Comparison of ENCODE assay signal across 9 cellular contexts in the genomic region with DNA sequence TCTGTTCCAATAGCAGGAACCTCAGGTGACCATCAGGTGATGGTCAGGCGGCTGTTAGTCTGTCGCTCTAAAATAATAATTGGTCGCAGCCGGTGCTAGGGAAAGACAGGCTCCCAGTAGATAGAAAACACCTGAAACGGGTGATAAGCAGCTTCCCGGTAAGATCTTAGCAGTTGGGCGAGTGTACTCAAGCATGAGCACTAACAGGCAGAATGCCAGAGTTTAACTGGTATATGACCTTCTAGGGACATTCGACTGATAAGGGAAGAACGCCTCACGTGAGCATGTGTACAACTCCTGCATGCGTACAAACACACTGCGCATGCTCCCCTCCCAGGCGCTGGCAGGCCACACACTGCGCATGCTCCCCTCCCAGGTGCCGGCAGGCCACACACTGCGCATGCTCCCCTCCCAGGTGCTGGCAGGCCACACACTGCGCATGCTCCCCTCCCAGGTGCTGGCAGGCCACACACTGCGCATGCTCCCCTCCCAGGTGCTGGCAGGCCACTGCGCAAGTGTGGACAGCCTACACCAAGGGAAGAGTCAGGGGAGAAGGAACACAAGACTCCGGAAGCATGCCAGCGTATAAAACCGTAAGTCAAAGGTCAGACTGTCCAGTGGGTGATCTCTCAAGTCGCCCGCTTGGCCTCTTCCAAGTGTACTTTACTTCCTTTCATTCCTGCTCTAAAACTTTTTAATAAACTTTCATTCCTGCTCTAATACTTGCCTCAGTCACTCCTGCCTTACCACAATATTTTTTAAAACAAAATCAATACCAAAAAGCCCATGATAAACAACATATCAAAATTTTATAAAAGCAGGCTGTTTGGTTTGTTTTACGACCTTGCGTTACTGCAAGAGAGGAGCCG. TPM values are rescaled to one million over a fixed set of nuclear protein-coding genes. Genes with fewer than 3 reads are reported as not detected.
DNase-seq lines count a peak whose midpoint lies in the region; ATAC-seq and TF ChIP-seq lines count a peak whose summit lies in the region.
"Had no signal": no experiment of that assay in that cellular context is flagged by ENCODE, and none has a peak within 500 bp of the region (broad histone marks: within the 10 kb centered on the region; RNA-seq: fewer than 3 reads in every experiment).

No MANE protein-coding gene starts in this region.

- TF ChIP-seq CTCF in BJ (IDR thresholded peaks at IDR 0.05; ENCODE audit: insufficient read depth, low read depth, low read length) (no peak), epithelial cell of proximal tubule (conservative IDR thresholded peaks at IDR 0.05; ENCODE audit: low read depth, low read length) (no peak), neural crest cell (conservative IDR thresholded peaks at IDR 0.05) (no peak)

- no peaks in the 10 kb centered on the region; the same call in none of the 2 replicates for H3K36me3 ChIP-seq in BJ (ENCODE audit: control insufficient read depth, insufficient read depth, low read length)

- H3K4me3 Mint-ChIP-seq in neural crest cell, result peak overlapping the region; percentile 81

- peaks cover 22% of the 10 kb centered on the region for H3K4me1 Mint-ChIP-seq in neural crest cell

- H3K27me3 ChIP-seq in BJ (ENCODE audit: control insufficient read depth, insufficient read depth, low read length), result no peaks in the 10 kb centered on the region

- H3K27me3 Mint-ChIP-seq in neural crest cell (ENCODE audit: low read depth), result no peaks in the 10 kb centered on the region

- H3K27ac Mint-ChIP-seq in neural crest cell (ENCODE audit: unreplicated experiment), result peak overlapping the region; percentile 83

- CTCF ChIA-PET in BJ (lab: Yijun Ruan, JAX), result interaction anchor here (2.9 kb wide), 1 partner anchor 11 kb away, joined by 18 read pairs; no protein-coding TSS in a partner anchor

- POLR2A ChIA-PET in BJ (lab: Charles Lee), result no interaction called here

- H3K9me3 Mint-ChIP-seq in neural crest cell, result no peaks in the 10 kb centered on the region

- no peak for ATAC-seq in GM19467 (IDR thresholded peaks at IDR 0.05; ENCODE audit: unreplicated experiment)
- ATAC-seq in GM21529 (IDR thresholded peaks at IDR 0.05; ENCODE audit: unreplicated experiment), result no peak
- ATAC-seq in GM19463 (IDR thresholded peaks at IDR 0.05; ENCODE audit: unreplicated experiment), result no peak

- H3K4me3 ChIP-seq in BJ (ENCODE audit: low read depth, low read length) (0 out of 2 replicates have a peak overlapping the region, but pooled peaks have one; percentile 15), epithelial cell of proximal tubule (ENCODE audit: low read depth, low read length) (peak overlapping the region; percentile 48)

- DNase-seq in BJ (ENCODE audit: low read depth), result no peak
- DNase-seq in NCI-H1092 (lab: John Stamatoyannopoulos, UW), result peak; percentile 38
- peak; percentile 43 to 55 for DNase-seq in activated CD4-positive, alpha-beta T cell treated with anti-CD3 and anti-CD28 coated beads, Interleukin-2, amount 50 U/mL, for 48 hours
- DNase-seq in epithelial cell of proximal tubule (ENCODE audit: low read depth), result no peak
- DNase-seq in neural crest cell (ENCODE audit: low read depth, low spot score), result peak; percentile 66

- H3K36me3 Mint-ChIP-seq in neural crest cell (ENCODE audit: low read depth), result peaks cover 2% of the 10 kb centered on the region

RNA-seq across cellular contexts. Expression of gene GPRC5D, which starts 24.5 kb away (rescaled TPM):
- polyA plus RNA-seq in BJ (2011; rRNA removed), result not detected in 2 replicates
- polyA minus RNA-seq in BJ (2011; rRNA and poly(A)+ RNA removed), result not detected in 2 replicates
- total RNA-seq in epithelial cell of proximal tubule, result not detected in 2 replicates
- total RNA-seq in neural crest cell, result not detected in 2 replicates
- total RNA-seq: activated CD8-positive, alpha-beta memory T cell treated with anti-CD3 and anti-CD28 coated beads for 36 hours had no signal

RNA-seq across cellular contexts. Expression of gene GPRC5A, which starts 36.1 kb away (rescaled TPM):
- polyA plus RNA-seq in BJ (2011; rRNA removed), result 230 and 241 TPM in 2 replicates
- 268 and 369 TPM in 2 replicates for polyA minus RNA-seq in BJ (2011; rRNA and poly(A)+ RNA removed)
- total RNA-seq in epithelial cell of proximal tubule (84.4 and 142 TPM in 2 replicates), neural crest cell (0.11 TPM in 1 of 2 replicates, not detected in the other)
- total RNA-seq: activated CD8-positive, alpha-beta memory T cell treated with anti-CD3 and anti-CD28 coated beads for 36 hours had no signal

Comparison
In these comparisons a context has a peak if more than half of its experiments do, and no peak if none do; other contexts are left out.
1. DNase-seq: peak in NCI-H1092 (single experiment), activated CD4-positive, alpha-beta T cell treated with anti-CD3 and anti-CD28 coated beads, Interleukin-2, amount 50 U/mL, for 48 hours (2 of 2) and neural crest cell (single experiment); none in BJ (single experiment) and epithelial cell of proximal tubule (single experiment).
2. RNA of gene GPRC5A, which starts 36.1 kb away (total RNA-seq): 84.4 to 142 TPM in epithelial cell of proximal tubule; 0.11 TPM in neural crest cell; every median in the first group is over 10 times any median in the second.